Comparison of ENCODE assay signal across 11 cellular contexts in the genomic region with DNA sequence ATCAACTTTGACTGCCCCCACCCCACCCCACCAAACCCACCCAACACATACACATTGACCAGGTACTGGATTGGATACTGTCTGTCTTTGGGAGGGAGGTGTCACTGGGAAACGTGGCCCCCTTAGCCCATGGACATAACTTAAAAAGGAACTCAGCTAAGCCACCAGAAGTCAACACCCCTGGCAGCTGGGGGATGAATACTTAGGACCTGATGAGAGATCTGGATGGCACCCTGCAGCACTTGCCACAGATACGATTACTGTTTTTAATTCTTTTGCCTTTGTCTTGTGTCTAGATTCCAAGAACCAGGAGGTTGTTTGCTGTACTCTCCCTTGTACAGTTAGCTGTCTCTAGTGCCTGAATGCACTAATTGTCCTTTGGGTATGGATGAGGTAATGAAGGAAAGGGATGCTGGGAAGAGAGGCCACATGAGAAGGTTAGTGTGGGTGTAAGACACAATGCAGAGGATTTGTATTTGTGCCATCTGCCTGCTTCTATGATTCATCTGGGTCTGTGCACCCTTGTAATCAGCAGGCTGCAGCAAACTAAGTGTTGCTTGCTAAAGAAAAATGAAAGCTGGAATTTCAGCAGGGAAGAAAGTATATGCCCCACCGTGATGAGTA.
A peak's percentile ranks its signal among the peaks of the same experiment; 100 is the strongest.
DNase-seq lines count a peak whose midpoint lies in the region; FAIRE-seq and TF ChIP-seq lines count a peak whose summit lies in the region.
"Had no signal": no experiment of that assay in that cellular context is flagged by ENCODE, and none has a peak within 500 bp of the region (broad histone marks: within the 10 kb centered on the region; RNA-seq: fewer than 3 reads in every experiment).

No MANE protein-coding gene starts in this region.

- FAIRE-seq in urothelium cell line (lab: Jason Lieb, UNC), result no peak

- DNase-seq in MCF 10A (ENCODE audit: unreplicated experiment) (peak; percentile 75), breast epithelium (ENCODE audit: low spot score in 2 of 2) (no peak), astrocyte of the spinal cord (ENCODE audit: low read depth, low spot score) (peak; percentile 83), hypothalamus (lab: John Stamatoyannopoulos, UW) (peak in 30 of 51 donors; percentile 3 to 90 (median 43)), urothelium cell line (ENCODE audit: low spot score) (peak; percentile 50), T-helper 2 cell (no peak), stomach (no peak), esophagus squamous epithelium (lab: John Stamatoyannopoulos, UW) (no peak)
- DNase-seq: activated CD4-positive, alpha-beta memory T cell treated with anti-CD3 and anti-CD28 coated beads for 36 hours; naive B cell had no signal

- no peak overlapping the region for H3K4me3 Mint-ChIP-seq in MCF 10A (ENCODE audit: unreplicated experiment)
- H3K4me3 Mint-ChIP-seq: activated CD4-positive, alpha-beta memory T cell treated with anti-CD3 and anti-CD28 coated beads for 36 hours; B cell had no signal

- H3K4me3 ChIP-seq in breast epithelium (no peak overlapping the region), astrocyte of the spinal cord (ENCODE audit: low read depth, low read length) (no peak overlapping the region), stomach (no peak overlapping the region), esophagus squamous epithelium (no peak overlapping the region)

- peaks cover 30% of the 10 kb centered on the region for H3K4me1 Mint-ChIP-seq in MCF 10A (ENCODE audit: insufficient read depth, unreplicated experiment)

- no peaks in the 10 kb centered on the region for H3K36me3 Mint-ChIP-seq in MCF 10A (ENCODE audit: insufficient read depth, unreplicated experiment)
- H3K36me3 Mint-ChIP-seq: activated CD4-positive, alpha-beta memory T cell treated with anti-CD3 and anti-CD28 coated beads for 36 hours had no signal

- H3K27me3 Mint-ChIP-seq in MCF 10A (ENCODE audit: insufficient read depth, unreplicated experiment), result no peaks in the 10 kb centered on the region
- H3K27me3 Mint-ChIP-seq: B cell, naive B cell had no signal

- no peaks in the 10 kb centered on the region for H3K9me3 ChIP-seq in breast epithelium
- H3K9me3 ChIP-seq in stomach, result no peaks in the 10 kb centered on the region
- no peaks in the 10 kb centered on the region for H3K9me3 ChIP-seq in esophagus squamous epithelium

- TF ChIP-seq CTCF in MCF 10A (IDR thresholded peaks at IDR 0.05; ENCODE audit: unreplicated experiment), result no peak
- no peak for TF ChIP-seq CTCF in breast epithelium (IDR thresholded peaks at IDR 0.05)
- TF ChIP-seq CTCF in astrocyte of the spinal cord (IDR thresholded peaks at IDR 0.05; ENCODE audit: low read depth, low read length), result no peak
- no peak for TF ChIP-seq CTCF in stomach (IDR thresholded peaks at IDR 0.05)
- TF ChIP-seq CTCF in esophagus squamous epithelium (IDR thresholded peaks at IDR 0.05), result no peak

- CTCF ChIA-PET in MCF 10A (lab: Yijun Ruan, JAX), result interaction anchor here (0.6 to 0.9 kb wide), 4 partner anchors 11 to 485 kb away, joined by 3 to 4 read pairs (median 3); no protein-coding TSS in a partner anchor

- intact Hi-C loops in MCF 10A (cut with micrococcal nuclease) (no loop called here), breast epithelium (cut with DNase I; ENCODE audit: low total_unique reads) (no loop called here), stomach (cut with DNase I; ENCODE audit: low total_unique reads) (no loop called here), esophagus squamous epithelium (cut with DNase I) (no loop called here)

- no peaks in the 10 kb centered on the region for H3K9me3 Mint-ChIP-seq in MCF 10A (ENCODE audit: unreplicated experiment)
- H3K9me3 Mint-ChIP-seq: activated CD4-positive, alpha-beta memory T cell treated with anti-CD3 and anti-CD28 coated beads for 36 hours; naive B cell had no signal

- in situ Hi-C loops in astrocyte of the spinal cord (cut with HindIII; ENCODE audit: low sequenced_read_pairs), result no loop called here

- no TSS peak for BruUV-seq in MCF 10A (replicated peaks; lab: Mats Ljungman, UMichigan)

- H3K4me1 ChIP-seq in breast epithelium (no peaks in the 10 kb centered on the region), stomach (no peaks in the 10 kb centered on the region), esophagus squamous epithelium (peaks cover 0 to 29% (median 3%) of the 10 kb centered on the region in 3 donors)

- no peak for TF ChIP-seq EP300 in stomach (IDR thresholded peaks at IDR 0.05)

- no peaks in the 10 kb centered on the region for H3K27me3 ChIP-seq in breast epithelium
- no peaks in the 10 kb centered on the region for H3K27me3 ChIP-seq in stomach
- H3K27me3 ChIP-seq in esophagus squamous epithelium, result no peaks in the 10 kb centered on the region

- peak overlapping the region; percentile 15 for H3K27ac Mint-ChIP-seq in MCF 10A (ENCODE audit: low read depth, unreplicated experiment)
- H3K27ac Mint-ChIP-seq: activated CD4-positive, alpha-beta memory T cell treated with anti-CD3 and anti-CD28 coated beads for 36 hours; B cell had no signal

- H3K27ac ChIP-seq in breast epithelium (no peak overlapping the region), stomach (no peak overlapping the region), esophagus squamous epithelium (no peak overlapping the region)

- H3K36me3 ChIP-seq in breast epithelium, result no peaks in the 10 kb centered on the region
- H3K36me3 ChIP-seq in stomach, result no peaks in the 10 kb centered on the region
- no peaks in the 10 kb centered on the region for H3K36me3 ChIP-seq in esophagus squamous epithelium

- WGBS in stomach, 5 donors, result 75 to 93% (median 85%) methylated on average over 3 of the region's 3 CpGs
- 37 to 40% methylated on average over 3 of the region's 3 CpGs for WGBS in esophagus squamous epithelium, 2 donors

- no peak for TF ChIP-seq POLR2A in breast epithelium (IDR thresholded peaks at IDR 0.05)
- TF ChIP-seq POLR2A in stomach (IDR thresholded peaks at IDR 0.05), result no peak
- TF ChIP-seq POLR2A in esophagus squamous epithelium (IDR thresholded peaks at IDR 0.05), result no peak

- POLR2A ChIA-PET in MCF 10A (lab: Yijun Ruan, JAX), result interaction anchor here (0.8 to 3.9 kb wide), 11 partner anchors 10 to 400 kb away, joined by 3 to 29 read pairs (median 3); no protein-coding TSS in a partner anchor

Comparison
In these comparisons a context has a peak if more than half of its experiments do, and no peak if none do; other contexts are left out.
1. DNase-seq: peak in MCF 10A (single experiment), astrocyte of the spinal cord (single experiment), hypothalamus (30 of 51) and urothelium cell line (single experiment); none in breast epithelium (0 of 2), T-helper 2 cell (0 of 5), stomach (single experiment) and esophagus squamous epithelium (single experiment).